34 cellular contexts compared by ENCODE assay signal in genomic region chr7:30728591-30729100, GRCh38. TPM values are rescaled to one million over a fixed set of nuclear protein-coding genes. Genes with fewer than 3 reads are reported as not detected.
DNase-seq lines count a peak whose midpoint lies in the region; ATAC-seq and TF ChIP-seq lines count a peak whose summit lies in the region.
"Had no signal": no experiment of that assay in that cellular context is flagged by ENCODE, and none has a peak within 500 bp of the region (broad histone marks: within the 10 kb centered on the region; RNA-seq: fewer than 3 reads in every experiment).

No MANE protein-coding gene starts in this region.

- WGBS in IMR-90 (ENCODE audit: extremely low coverage in 2 of 2, insufficient read length in 1 of 2), 2 experiments: 8% methylated on average over 2 of the region's 6 CpGs; no CpG with 5 or more reads in 1 of the 2 experiments
- WGBS in spleen, 5 donors: 70 to 78% (median 73%) methylated on average over 6 of the region's 6 CpGs

- in situ Hi-C loops in IMR-90 (cut with MboI; ENCODE audit: low sequenced_read_pairs): no loop called here

- H3K36me3 ChIP-seq in IMR-90 (ENCODE audit: control insufficient read depth, insufficient read depth, low read length) (no peaks in the 10 kb centered on the region), spleen (no peaks in the 10 kb centered on the region)
- H3K36me3 ChIP-seq: breast epithelium, pancreas, upper lobe of left lung, WERI-Rb-1 had no signal

- TF ChIP-seq RAD21 in IMR-90 (IDR thresholded peaks at IDR 0.05; ENCODE audit: low read length): no peak

- H4K91ac ChIP-seq in IMR-90 (ENCODE audit: insufficient read depth, low read depth, low read length): no peak overlapping the region

- POLR2A ChIA-PET in IMR-90 (lab: Charles Lee; ENCODE audit: unreplicated experiment): no interaction called here

- TF ChIP-seq POLR2A in IMR-90 (IDR thresholded peaks at IDR 0.05; ENCODE audit: low read depth, low read length): no peak
- no peak for TF ChIP-seq POLR2A in spleen (IDR thresholded peaks at IDR 0.05)

- H4K8ac ChIP-seq in IMR-90 (ENCODE audit: low read depth in 2 of 2, low read length in 2 of 2): no peak overlapping the region

- no peak overlapping the region for H3K27ac ChIP-seq in IMR-90 (ENCODE audit: insufficient read depth, low read length)
- H3K27ac ChIP-seq in spleen: no peak overlapping the region
- H3K27ac ChIP-seq: breast epithelium, C4-2B, epithelial cell of prostate, HL-60, pancreas, RWPE1, upper lobe of left lung, WERI-Rb-1 had no signal

- no peak overlapping the region for H3K9ac ChIP-seq in IMR-90 (ENCODE audit: low read depth, low read length)

- H3K27me3 ChIP-seq in IMR-90 (ENCODE audit: control insufficient read depth, insufficient read depth, low read length): peaks cover 55% of the 10 kb centered on the region
- H3K27me3 ChIP-seq in spleen (replicated peaks in 1 of 7): peaks cover 0 to 9% (median 0%) of the 10 kb centered on the region in 7 donors
- H3K27me3 ChIP-seq: breast epithelium, pancreas, upper lobe of left lung had no signal

- H3K18ac ChIP-seq in IMR-90 (ENCODE audit: low read depth, low read length): no peak overlapping the region

- TF ChIP-seq CTCF in IMR-90 (conservative IDR thresholded peaks at IDR 0.05; ENCODE audit: low read depth, low read length) (no peak), glutamatergic neuron (IDR thresholded peaks at IDR 0.05; ENCODE audit: partially characterized antibody, unreplicated experiment) (no peak), spleen (IDR thresholded peaks at IDR 0.05 in 8 of 11, conservative IDR thresholded peaks at IDR 0.05 in 3 of 11) (no peak)

- no peak overlapping the region for H3K14ac ChIP-seq in IMR-90 (replicated peaks; ENCODE audit: low read depth, low read length)

- H3K36me3 Mint-ChIP-seq in activated naive CD4-positive, alpha-beta T cell treated with anti-CD3 and anti-CD28 coated beads, Interleukin-2, amount 10 ng/mL, durations not matched to agents 7 days and 5 days: peaks cover 9% of the 10 kb centered on the region
- H3K36me3 Mint-ChIP-seq in activated naive CD4-positive, alpha-beta T cell treated with anti-CD3 and anti-CD28 coated beads for 36 hours (ENCODE audit: low read depth): no peaks in the 10 kb centered on the region
- H3K36me3 Mint-ChIP-seq in glutamatergic neuron (ENCODE audit: unreplicated experiment): peaks cover 4% of the 10 kb centered on the region
- H3K36me3 Mint-ChIP-seq: mesothelial cell of epicardium, naive B cell had no signal

- peaks cover 71% of the 10 kb centered on the region for H3K4me1 Mint-ChIP-seq in activated naive CD4-positive, alpha-beta T cell treated with anti-CD3 and anti-CD28 coated beads, Interleukin-2, amount 10 ng/mL, durations not matched to agents 7 days and 5 days
- H3K4me1 Mint-ChIP-seq in activated naive CD4-positive, alpha-beta T cell treated with anti-CD3 and anti-CD28 coated beads for 36 hours (ENCODE audit: low read depth): peaks cover 58% of the 10 kb centered on the region
- peaks cover 42% of the 10 kb centered on the region for H3K4me1 Mint-ChIP-seq in glutamatergic neuron (ENCODE audit: low read depth, unreplicated experiment)

- no peak overlapping the region for H3K4me3 Mint-ChIP-seq in activated naive CD4-positive, alpha-beta T cell treated with anti-CD3 and anti-CD28 coated beads, Interleukin-2, amount 10 ng/mL, durations not matched to agents 7 days and 5 days
- H3K4me3 Mint-ChIP-seq in activated naive CD4-positive, alpha-beta T cell treated with anti-CD3 and anti-CD28 coated beads for 36 hours: no peak overlapping the region
- H3K4me3 Mint-ChIP-seq in glutamatergic neuron (ENCODE audit: unreplicated experiment): peak overlapping the region; percentile 4
- H3K4me3 Mint-ChIP-seq: HFFc6, mesothelial cell of epicardium had no signal

- H2BK15ac ChIP-seq in IMR-90 (ENCODE audit: low read depth, low read length): no peak overlapping the region

- H3K9me3 Mint-ChIP-seq in activated naive CD4-positive, alpha-beta T cell treated with anti-CD3 and anti-CD28 coated beads, Interleukin-2, amount 10 ng/mL, durations not matched to agents 7 days and 5 days: no peaks in the 10 kb centered on the region
- no peaks in the 10 kb centered on the region for H3K9me3 Mint-ChIP-seq in activated naive CD4-positive, alpha-beta T cell treated with anti-CD3 and anti-CD28 coated beads for 36 hours
- peaks cover 11% of the 10 kb centered on the region for H3K9me3 Mint-ChIP-seq in glutamatergic neuron (ENCODE audit: unreplicated experiment)
- H3K9me3 Mint-ChIP-seq: HFFc6, mesothelial cell of epicardium had no signal

- H2AFZ ChIP-seq in IMR-90 (replicated peaks; ENCODE audit: low read length, poor library complexity): no peak overlapping the region

- no TSS peak for BruUV-seq in IMR-90 (replicated peaks; lab: Mats Ljungman, UMichigan)

- no peak overlapping the region for H2BK120ac ChIP-seq in IMR-90 (ENCODE audit: low read depth, low read length)

- H3K9me1 ChIP-seq in IMR-90 (ENCODE audit: insufficient read depth, low read length): no peaks in the 10 kb centered on the region

- no peak for DNase-seq in activated naive CD4-positive, alpha-beta T cell treated with anti-CD3 and anti-CD28 coated beads, Interleukin-2, amount 10 ng/mL, durations not matched to agents 7 days and 5 days
- no peak for DNase-seq in activated naive CD4-positive, alpha-beta T cell treated with anti-CD3 and anti-CD28 coated beads for 36 hours
- DNase-seq in IMR-90 (no peak), glutamatergic neuron (peak; percentile 52), spleen (peak; percentile 51), H4 (ENCODE audit: low spot score) (no peak)
- DNase-seq: activated CD4-positive, alpha-beta T cell treated with anti-CD3 and anti-CD28 coated beads, Interleukin-2, amount 50 U/mL, for 4 hours; activated gamma-delta T cell treated with Interleukin-2 at 50 U/mL for 16 hours; activated T-cell treated with anti-CD3 and anti-CD28 coated beads for 4 hours; DMS 273 treated with DMSO at 0.1 percent for 48 hours; effector CD4-positive, alpha-beta T cell; head of caudate nucleus; HFFc6; Kasumi-1; MV-4-11; naive B cell; NCI-H146; pancreas; retina; small intestine; stimulated activated CD4-positive, alpha-beta T cell treated with anti-CD3 and anti-CD28 coated beads, Interleukin-1b, Interleukin-23, amount 100 ng/mL, for 48 hours; upper lobe of left lung; WERI-Rb-1 had no signal

- no peak overlapping the region for H3K56ac ChIP-seq in IMR-90 (ENCODE audit: extremely low read depth, insufficient read depth, low read length)

- no peaks in the 10 kb centered on the region for H3K4me1 ChIP-seq in IMR-90 (ENCODE audit: control insufficient read depth, insufficient read depth, low read length)
- H3K4me1 ChIP-seq in spleen: peaks cover 0 to 24% (median 6%) of the 10 kb centered on the region in 6 donors
- H3K4me1 ChIP-seq: breast epithelium, pancreas, upper lobe of left lung had no signal

- H2AK5ac ChIP-seq in IMR-90 (ENCODE audit: low read depth, low read length): no peak overlapping the region

- H2AK9ac ChIP-seq in IMR-90 (replicated peaks; ENCODE audit: low read depth, low read length, poor library complexity): no peak overlapping the region

- H3K79me1 ChIP-seq in IMR-90 (ENCODE audit: low read depth in 1 of 2, low read length in 2 of 2): no peaks in the 10 kb centered on the region

- ATAC-seq in IMR-90 (ENCODE audit: low read depth): no peak
- no peak for ATAC-seq in GM19455 (IDR thresholded peaks at IDR 0.05; ENCODE audit: unreplicated experiment)
- ATAC-seq: pancreas had no signal

- H2BK20ac ChIP-seq in IMR-90 (ENCODE audit: low read depth, low read length): no peak overlapping the region

- no peak overlapping the region for H3K23ac ChIP-seq in IMR-90 (ENCODE audit: low read depth, low read length)

- H3K27ac Mint-ChIP-seq in activated naive CD4-positive, alpha-beta T cell treated with anti-CD3 and anti-CD28 coated beads, Interleukin-2, amount 10 ng/mL, durations not matched to agents 7 days and 5 days: peak overlapping the region; percentile 99
- H3K27ac Mint-ChIP-seq in activated naive CD4-positive, alpha-beta T cell treated with anti-CD3 and anti-CD28 coated beads for 36 hours: no peak overlapping the region
- H3K27ac Mint-ChIP-seq in glutamatergic neuron (ENCODE audit: unreplicated experiment): peak overlapping the region; percentile 30
- H3K27ac Mint-ChIP-seq: HFFc6, mesothelial cell of epicardium had no signal

- H3K4ac ChIP-seq in IMR-90 (ENCODE audit: low read depth, low read length): no peak overlapping the region

- CTCF ChIA-PET in activated naive CD4-positive, alpha-beta T cell treated with anti-CD3 and anti-CD28 coated beads, Interleukin-2, amount 10 ng/mL, durations not matched to agents 7 days and 5 days (lab: Charles Lee): interaction anchor here (3.3 kb wide), 1 partner anchor 11 kb away, joined by 14 read pairs; no protein-coding TSS in a partner anchor
- CTCF ChIA-PET in activated naive CD4-positive, alpha-beta T cell treated with anti-CD3 and anti-CD28 coated beads for 36 hours (lab: Charles Lee): interaction anchor here (0.7 to 6.5 kb wide), 2 partner anchors 11 to 17 kb away, joined by 3 to 56 read pairs; no protein-coding TSS in a partner anchor
- CTCF ChIA-PET in IMR-90 (lab: Yijun Ruan, JAX): interaction anchor here (0.8 kb wide), 1 partner anchor 12 kb away, joined by 5 read pairs; no protein-coding TSS in a partner anchor

- no peaks in the 10 kb centered on the region for H4K20me1 ChIP-seq in IMR-90 (ENCODE audit: insufficient read depth, low read length)

- no peak overlapping the region for H3K4me2 ChIP-seq in IMR-90 (ENCODE audit: low read depth, low read length)

- intact Hi-C loops in activated naive CD4-positive, alpha-beta T cell treated with anti-CD3 and anti-CD28 coated beads for 36 hours (cut with micrococcal nuclease): loop anchor here (5.0 kb wide), 1 partner anchor 381 kb away; no protein-coding TSS in a partner anchor
- intact Hi-C loops in IMR-90 (cut with micrococcal nuclease): no loop called here
- intact Hi-C loops in spleen (cut with DNase I; ENCODE audit: low total_unique reads): no loop called here

- H3K9me3 ChIP-seq in IMR-90 (ENCODE audit: control insufficient read depth, insufficient read depth, low read length) (no peaks in the 10 kb centered on the region), spleen (no peaks in the 10 kb centered on the region)
- H3K9me3 ChIP-seq: breast epithelium, pancreas, upper lobe of left lung had no signal

- H3K27me3 Mint-ChIP-seq in activated naive CD4-positive, alpha-beta T cell treated with anti-CD3 and anti-CD28 coated beads, Interleukin-2, amount 10 ng/mL, durations not matched to agents 7 days and 5 days: peaks cover 18% of the 10 kb centered on the region
- H3K27me3 Mint-ChIP-seq in activated naive CD4-positive, alpha-beta T cell treated with anti-CD3 and anti-CD28 coated beads for 36 hours (ENCODE audit: low read depth): no peaks in the 10 kb centered on the region
- peaks cover 18% of the 10 kb centered on the region for H3K27me3 Mint-ChIP-seq in glutamatergic neuron (ENCODE audit: unreplicated experiment)

- H2BK5ac ChIP-seq in IMR-90 (ENCODE audit: low read depth, low read length, poor library complexity, severe bottlenecking): no peak overlapping the region

- dilution Hi-C loops in IMR-90 (cut with HindIII; ENCODE audit: low sequenced_read_pairs, unreplicated experiment): no loop called here

- H3K4me3 ChIP-seq in IMR-90 (ENCODE audit: insufficient read depth, low read depth, low read length) (no peak overlapping the region), spleen (no peak overlapping the region)
- H3K4me3 ChIP-seq: breast epithelium, pancreas, upper lobe of left lung had no signal

- no peak overlapping the region for H4K5ac ChIP-seq in IMR-90 (ENCODE audit: low read depth, low read length)

RNA-seq across cellular contexts. Expression of gene INMT, which starts 23.3 kb away (rescaled TPM):
- total RNA-seq in activated naive CD4-positive, alpha-beta T cell treated with anti-CD3 and anti-CD28 coated beads for 36 hours: under 1 TPM in 1 of 2 experiments, not detected in 1; 0.24 TPM
- 1.7 and 2.2 TPM in 2 replicates for total RNA-seq in IMR-90 (2012; rRNA removed)
- polyA plus RNA-seq in IMR-90 (2012; rRNA removed): 0.34 and 0.39 TPM in 2 replicates
- 0.54 and 0.75 TPM in 2 replicates for polyA plus RNA-seq in IMR-90 (2012; cell fraction: cytosol; rRNA removed)
- 0.47 and 0.61 TPM in 2 replicates for polyA plus RNA-seq in IMR-90 (2012; cell fraction: nucleus; rRNA removed; ENCODE audit: low replicate concordance)
- 1.7 TPM for total RNA-seq in glutamatergic neuron (ENCODE audit: unreplicated experiment)
- 10 to 100 TPM in 6 of 7 donors, 1 to 10 TPM in 1; 8.8 to 40.3 (median 20.0) TPM for total RNA-seq in spleen
- 10 to 100 TPM in 1 of 3 donors, 1 to 10 TPM in 2; 3.2 to 15.6 (median 7.8) TPM for polyA plus RNA-seq in spleen
- total RNA-seq in H4 (2014; rRNA removed; shearing (Covaris generic)): 0.66 and 0.68 TPM in 2 replicates
- total RNA-seq: HFFc6, kidney epithelial cell, NCI-H460 had no signal

RNA-seq across cellular contexts. Expression of gene MINDY4, which starts 42.6 kb away (rescaled TPM):
- 1 to 10 TPM; 1.2 to 1.4 TPM for total RNA-seq in activated naive CD4-positive, alpha-beta T cell treated with anti-CD3 and anti-CD28 coated beads for 36 hours
- total RNA-seq in IMR-90 (2012; rRNA removed) (3.6 TPM in 2 replicates), glutamatergic neuron (ENCODE audit: unreplicated experiment) (2.3 TPM), spleen (1 to 10 TPM; 1.8 to 7.0 (median 3.7) TPM)
- polyA plus RNA-seq in IMR-90 (2012; rRNA removed) (1.8 and 1.9 TPM in 2 replicates), spleen (1 to 10 TPM in 1 of 3 donors, under 1 TPM in 2; 0.63 to 1.2 (median 0.83) TPM)
- 0.75 and 1.1 TPM in 2 replicates for polyA plus RNA-seq in IMR-90 (2012; cell fraction: cytosol; rRNA removed)
- 1.9 and 3.0 TPM in 2 replicates for polyA plus RNA-seq in IMR-90 (2012; cell fraction: nucleus; rRNA removed; ENCODE audit: low replicate concordance)
- 6.9 and 7.5 TPM in 2 replicates for total RNA-seq in H4 (2014; rRNA removed; shearing (Covaris generic))

RNA-seq across cellular contexts. Expression of gene CRHR2, which starts 46.4 kb away (rescaled TPM):
- total RNA-seq in activated naive CD4-positive, alpha-beta T cell treated with anti-CD3 and anti-CD28 coated beads for 36 hours: not detected
- total RNA-seq in IMR-90 (2012; rRNA removed) (not detected in 2 replicates), glutamatergic neuron (ENCODE audit: unreplicated experiment) (2.4 TPM), spleen (not detected)
- polyA plus RNA-seq in IMR-90 (2012; rRNA removed) (not detected in 2 replicates), spleen (not detected)
- polyA plus RNA-seq in IMR-90 (2012; cell fraction: cytosol; rRNA removed): not detected in 2 replicates
- not detected in 2 replicates for polyA plus RNA-seq in IMR-90 (2012; cell fraction: nucleus; rRNA removed; ENCODE audit: low replicate concordance)
- not detected in 2 replicates for total RNA-seq in H4 (2014; rRNA removed; shearing (Covaris generic))
- total RNA-seq: HFFc6; kidney epithelial cell; mesothelial cell of epicardium; NCI-H460; OCI-LY7; T-helper 2 cell treated with Interferon-gamma antibody and Interleukin-4, amounts not matched to agents 100 ng/mL and 5 ng/mL, for 36 hours had no signal

Comparison
In these comparisons a context has a peak if more than half of its experiments do, and no peak if none do; other contexts are left out.
1. DNase-seq: peak in glutamatergic neuron (single experiment) and spleen (single experiment); none in activated naive CD4-positive, alpha-beta T cell treated with anti-CD3 and anti-CD28 coated beads, Interleukin-2, amount 10 ng/mL, durations not matched to agents 7 days and 5 days (single experiment), activated naive CD4-positive, alpha-beta T cell treated with anti-CD3 and anti-CD28 coated beads for 36 hours (single experiment), IMR-90 (single experiment) and H4 (single experiment).